ENCODE assay signal across 12 cellular contexts in the genomic region with DNA sequence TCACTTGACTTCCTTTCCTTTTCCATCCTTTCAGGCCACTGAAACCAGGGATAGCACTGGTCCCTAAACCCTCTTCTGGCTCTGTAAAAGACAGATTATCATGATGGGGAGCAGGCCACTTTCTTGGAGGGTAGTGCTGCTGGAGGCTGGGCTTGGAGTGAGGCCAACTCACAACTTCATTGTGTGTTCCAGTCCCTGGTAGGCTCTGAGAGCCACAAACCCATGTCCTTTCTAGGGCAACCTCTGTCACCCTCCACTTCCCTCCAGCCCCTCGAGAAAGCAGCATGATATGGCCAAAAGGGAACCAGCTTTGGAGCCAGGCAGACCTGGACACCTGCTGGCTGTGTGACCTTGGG. TPM values are rescaled to one million over a fixed set of nuclear protein-coding genes. Genes with fewer than 3 reads are reported as not detected.
A peak's percentile ranks its signal among the peaks of the same experiment; 100 is the strongest.
DNase-seq lines count a peak whose midpoint lies in the region; ATAC-seq, FAIRE-seq and TF ChIP-seq lines count a peak whose summit lies in the region.
"Had no signal": no experiment of that assay in that cellular context is flagged by ENCODE, and none has a peak within 500 bp of the region (broad histone marks: within the 10 kb centered on the region; RNA-seq: fewer than 3 reads in every experiment).

No MANE protein-coding gene starts in this region.

- DNase-seq in stimulated activated naive CD8-positive, alpha-beta T cell treated with anti-CD3 and anti-CD28 coated beads, Interleukin-15, Interleukin-2, amounts not matched to agents 100 U/mL and 50 U/mL, for 24 hours: no peak
- no peak for DNase-seq in activated T-helper 2 cell treated with anti-CD3 and anti-CD28 coated beads, Interferon-gamma antibody, Interleukin-2, Interleukin-4, amounts not matched to agents 10 μg/mL and 5 μg/mL and 100 μg/mL, durations not matched to agents 14 hours and 24 hours and 36 hours (ENCODE audit: low spot score)
- DNase-seq in mesendoderm (no peak), SKM-1 (lab: John Stamatoyannopoulos, UW; ENCODE audit: unreplicated experiment) (no peak), GM12892 (ENCODE audit: insufficient read length) (no peak)
- DNase-seq: GM23248, SJCRH30 had no signal

- peak overlapping the region; percentile 46 for H3K56ac ChIP-seq in mesendoderm (ENCODE audit: low read length)

- H3K4me1 Mint-ChIP-seq in stimulated activated naive CD8-positive, alpha-beta T cell treated with anti-CD3 and anti-CD28 coated beads, Interleukin-15, Interleukin-2, amounts not matched to agents 100 ng/mL and 50 ng/mL, for 24 hours (ENCODE audit: low read depth): peaks cover 54% of the 10 kb centered on the region
- H3K4me1 Mint-ChIP-seq in activated T-helper 2 cell treated with anti-CD3 and anti-CD28 coated beads, Interferon-gamma antibody, Interleukin-2, Interleukin-4, amounts not matched to agents 10 μg/mL and 5 μg/mL and 100 μg/mL, durations not matched to agents 14 hours and 24 hours and 36 hours (ENCODE audit: low read depth): peaks cover 40% of the 10 kb centered on the region

- no peak for TF ChIP-seq POLR2A in GM12892 (IDR thresholded peaks at IDR 0.05; ENCODE audit: low read depth, low read length)

- H4K8ac ChIP-seq in mesendoderm (ENCODE audit: low read depth, low read length): no peak overlapping the region

- peak overlapping the region; percentile 36 for H3K27ac Mint-ChIP-seq in stimulated activated naive CD8-positive, alpha-beta T cell treated with anti-CD3 and anti-CD28 coated beads, Interleukin-15, Interleukin-2, amounts not matched to agents 100 ng/mL and 50 ng/mL, for 24 hours
- H3K27ac Mint-ChIP-seq in activated T-helper 2 cell treated with anti-CD3 and anti-CD28 coated beads, Interferon-gamma antibody, Interleukin-2, Interleukin-4, amounts not matched to agents 10 μg/mL and 5 μg/mL and 100 μg/mL, durations not matched to agents 14 hours and 24 hours and 36 hours: peak overlapping the region; percentile 48

- H3K4ac ChIP-seq in mesendoderm (ENCODE audit: low read depth, low read length): no peak overlapping the region

- no peak for ATAC-seq in stimulated activated naive CD8-positive, alpha-beta T cell treated with anti-CD3 and anti-CD28 coated beads, Interleukin-15, Interleukin-2, amounts not matched to agents 100 U/mL and 50 U/mL, for 24 hours
- ATAC-seq in HG02798 (IDR thresholded peaks at IDR 0.05; ENCODE audit: poor library complexity, unreplicated experiment) (no peak), HG03045 (IDR thresholded peaks at IDR 0.05; ENCODE audit: unreplicated experiment) (no peak)

- intact Hi-C loops in activated T-helper 2 cell treated with anti-CD3 and anti-CD28 coated beads, Interferon-gamma antibody, Interleukin-2, Interleukin-4, amounts not matched to agents 10 μg/mL and 5 μg/mL and 100 μg/mL, durations not matched to agents 14 hours and 24 hours and 36 hours (cut with micrococcal nuclease): loop anchor here (10.0 kb wide), 1 partner anchor 179 kb away; no protein-coding TSS in a partner anchor

- H2BK120ac ChIP-seq in mesendoderm (ENCODE audit: low read depth, low read length): no peak overlapping the region

- peaks cover 24% of the 10 kb centered on the region for H3K79me2 ChIP-seq in mesendoderm (ENCODE audit: control insufficient read depth, insufficient read depth, low read length)

- H3K4me2 ChIP-seq in mesendoderm (ENCODE audit: low read length): no peak overlapping the region
- H3K4me2 ChIP-seq: KMS-11 had no signal

- H3K27me3 Mint-ChIP-seq in stimulated activated naive CD8-positive, alpha-beta T cell treated with anti-CD3 and anti-CD28 coated beads, Interleukin-15, Interleukin-2, amounts not matched to agents 100 ng/mL and 50 ng/mL, for 24 hours: no peaks in the 10 kb centered on the region
- H3K27me3 Mint-ChIP-seq in activated T-helper 2 cell treated with anti-CD3 and anti-CD28 coated beads, Interferon-gamma antibody, Interleukin-2, Interleukin-4, amounts not matched to agents 10 μg/mL and 5 μg/mL and 100 μg/mL, durations not matched to agents 14 hours and 24 hours and 36 hours (ENCODE audit: low read depth): no peaks in the 10 kb centered on the region

- FAIRE-seq in GM12892 (lab: Jason Lieb, UNC): no peak
- FAIRE-seq: islet of Langerhans had no signal

- peaks cover 30% of the 10 kb centered on the region for H3K36me3 Mint-ChIP-seq in stimulated activated naive CD8-positive, alpha-beta T cell treated with anti-CD3 and anti-CD28 coated beads, Interleukin-15, Interleukin-2, amounts not matched to agents 100 ng/mL and 50 ng/mL, for 24 hours (ENCODE audit: low read depth)
- H3K36me3 Mint-ChIP-seq in activated T-helper 2 cell treated with anti-CD3 and anti-CD28 coated beads, Interferon-gamma antibody, Interleukin-2, Interleukin-4, amounts not matched to agents 10 μg/mL and 5 μg/mL and 100 μg/mL, durations not matched to agents 14 hours and 24 hours and 36 hours (ENCODE audit: low read depth): peaks cover 22% of the 10 kb centered on the region

- no CpG with 5 or more reads among the region's 1 CpG for WGBS in mesendoderm (ENCODE audit: extremely low coverage, insufficient coverage, low lambda C conversion rate)

- H4K5ac ChIP-seq in mesendoderm (ENCODE audit: low read length): no peak overlapping the region

- no peak overlapping the region for H3K4me3 ChIP-seq in mesendoderm (ENCODE audit: low read length)
- H3K4me3 ChIP-seq: GM23248, SJCRH30 had no signal

- H3K27ac ChIP-seq in mesendoderm (ENCODE audit: low read depth, low read length): no peak overlapping the region
- H3K27ac ChIP-seq: GM23248, SJCRH30 had no signal

- H3K4me3 Mint-ChIP-seq in stimulated activated naive CD8-positive, alpha-beta T cell treated with anti-CD3 and anti-CD28 coated beads, Interleukin-15, Interleukin-2, amounts not matched to agents 100 ng/mL and 50 ng/mL, for 24 hours: peak overlapping the region; percentile 7
- no peak overlapping the region for H3K4me3 Mint-ChIP-seq in activated T-helper 2 cell treated with anti-CD3 and anti-CD28 coated beads, Interferon-gamma antibody, Interleukin-2, Interleukin-4, amounts not matched to agents 10 μg/mL and 5 μg/mL and 100 μg/mL, durations not matched to agents 14 hours and 24 hours and 36 hours (ENCODE audit: low read depth)

- H2BK15ac ChIP-seq in mesendoderm (replicated peaks; ENCODE audit: low read depth): no peak overlapping the region

- peaks cover 6% of the 10 kb centered on the region for H3K4me1 ChIP-seq in mesendoderm (ENCODE audit: control insufficient read depth, low read depth, low read length)

- H3K36me3 ChIP-seq in mesendoderm (ENCODE audit: control insufficient read depth, insufficient read depth, low read length): no peaks in the 10 kb centered on the region

- no peak overlapping the region for H3K18ac ChIP-seq in mesendoderm (ENCODE audit: low read length)

- no peak overlapping the region for H2AK5ac ChIP-seq in mesendoderm (ENCODE audit: low read length)

- H3K9ac ChIP-seq in mesendoderm (ENCODE audit: low read length): peak overlapping the region; percentile 19
- H3K9ac ChIP-seq: GM23248 had no signal

- no peaks in the 10 kb centered on the region for H3K79me1 ChIP-seq in mesendoderm (ENCODE audit: low read length)

- no peaks in the 10 kb centered on the region for H3K9me3 Mint-ChIP-seq in stimulated activated naive CD8-positive, alpha-beta T cell treated with anti-CD3 and anti-CD28 coated beads, Interleukin-15, Interleukin-2, amounts not matched to agents 100 ng/mL and 50 ng/mL, for 24 hours
- no peaks in the 10 kb centered on the region for H3K9me3 Mint-ChIP-seq in activated T-helper 2 cell treated with anti-CD3 and anti-CD28 coated beads, Interferon-gamma antibody, Interleukin-2, Interleukin-4, amounts not matched to agents 10 μg/mL and 5 μg/mL and 100 μg/mL, durations not matched to agents 14 hours and 24 hours and 36 hours

- H3K27me3 ChIP-seq in mesendoderm (ENCODE audit: insufficient read depth, low read length, poor library complexity): no peaks in the 10 kb centered on the region
- H3K27me3 ChIP-seq: SJCRH30 had no signal

- H2BK5ac ChIP-seq in mesendoderm (ENCODE audit: low read length): no peak overlapping the region

- H3K23ac ChIP-seq in mesendoderm (ENCODE audit: low read length): no peak overlapping the region

RNA-seq across cellular contexts. Expression of gene TKFC, which starts 2.3 kb away (rescaled TPM):
- 72.8 and 78.3 TPM in 2 replicates for total RNA-seq in activated T-helper 2 cell treated with anti-CD3 and anti-CD28 coated beads, Interferon-gamma antibody, Interleukin-2, Interleukin-4, amounts not matched to agents 10 μg/mL and 5 μg/mL and 100 μg/mL, durations not matched to agents 14 hours and 24 hours and 36 hours
- polyA plus RNA-seq in mesendoderm (2013, experiment 1 of 2): 17.3 TPM
- polyA plus RNA-seq in mesendoderm (2013, experiment 2 of 2): 16.9 TPM
- polyA plus RNA-seq in GM12892 (2012; ENCODE audit: missing spikeins): 42.6 TPM

RNA-seq across cellular contexts. Expression of gene DDB1, which starts 2.4 kb away (rescaled TPM):
- 260 and 264 TPM in 2 replicates for total RNA-seq in activated T-helper 2 cell treated with anti-CD3 and anti-CD28 coated beads, Interferon-gamma antibody, Interleukin-2, Interleukin-4, amounts not matched to agents 10 μg/mL and 5 μg/mL and 100 μg/mL, durations not matched to agents 14 hours and 24 hours and 36 hours
- polyA plus RNA-seq in mesendoderm (2013, experiment 1 of 2): 111 TPM
- polyA plus RNA-seq in mesendoderm (2013, experiment 2 of 2): 111 TPM
- 126 TPM for polyA plus RNA-seq in GM12892 (2012; ENCODE audit: missing spikeins)

RNA-seq across cellular contexts. Expression of gene CYB561A3, which starts 26.3 kb away (rescaled TPM):
- 32.9 and 34.1 TPM in 2 replicates for total RNA-seq in activated T-helper 2 cell treated with anti-CD3 and anti-CD28 coated beads, Interferon-gamma antibody, Interleukin-2, Interleukin-4, amounts not matched to agents 10 μg/mL and 5 μg/mL and 100 μg/mL, durations not matched to agents 14 hours and 24 hours and 36 hours
- 12.7 TPM for polyA plus RNA-seq in mesendoderm (2013, experiment 1 of 2)
- 13.1 TPM for polyA plus RNA-seq in mesendoderm (2013, experiment 2 of 2)
- 31.1 TPM for polyA plus RNA-seq in GM12892 (2012; ENCODE audit: missing spikeins)

RNA-seq across cellular contexts. Expression of gene TMEM138, which starts 26.8 kb away (rescaled TPM):
- 52.3 and 54.5 TPM in 2 replicates for total RNA-seq in activated T-helper 2 cell treated with anti-CD3 and anti-CD28 coated beads, Interferon-gamma antibody, Interleukin-2, Interleukin-4, amounts not matched to agents 10 μg/mL and 5 μg/mL and 100 μg/mL, durations not matched to agents 14 hours and 24 hours and 36 hours
- 52.8 TPM for polyA plus RNA-seq in mesendoderm (2013, experiment 1 of 2)
- 51.4 TPM for polyA plus RNA-seq in mesendoderm (2013, experiment 2 of 2)
- 32.2 TPM for polyA plus RNA-seq in GM12892 (2012; ENCODE audit: missing spikeins)

RNA-seq across cellular contexts. Expression of gene VWCE, which starts 40.2 kb away (rescaled TPM):
- total RNA-seq in activated T-helper 2 cell treated with anti-CD3 and anti-CD28 coated beads, Interferon-gamma antibody, Interleukin-2, Interleukin-4, amounts not matched to agents 10 μg/mL and 5 μg/mL and 100 μg/mL, durations not matched to agents 14 hours and 24 hours and 36 hours: 8.1 and 10.1 TPM in 2 replicates
- 7.1 TPM for polyA plus RNA-seq in mesendoderm (2013, experiment 1 of 2)
- 6.7 TPM for polyA plus RNA-seq in mesendoderm (2013, experiment 2 of 2)
- polyA plus RNA-seq in GM12892 (2012; ENCODE audit: missing spikeins): 3.6 TPM
